ENCODE assay signal across 8 cellular contexts in genomic region chr14:65824285-65824977, GRCh38.
DNase-seq lines count a peak whose midpoint lies in the region; ATAC-seq and TF ChIP-seq lines count a peak whose summit lies in the region.

No MANE protein-coding gene starts in this region.

- DNase-seq in C1 segment of cervical spinal cord (lab: John Stamatoyannopoulos, UW): peak in 9 of 14 donors; percentile 0 to 42 (median 16)
- DNase-seq in GM19238 (ENCODE audit: insufficient read length, low spot score): peak; percentile 52
- DNase-seq in RWPE2 (ENCODE audit: low spot score): no peak
- peak; percentile 78 for DNase-seq in activated naive CD4-positive, alpha-beta T cell treated with anti-CD3 and anti-CD28 coated beads for 36 hours
- peak; percentile 42 for DNase-seq in glomerular endothelial cell (ENCODE audit: extremely low read depth, low read depth, low spot score)
- DNase-seq in putamen (ENCODE audit: low spot score): peak; percentile 65

- H3K27ac Mint-ChIP-seq in activated naive CD4-positive, alpha-beta T cell treated with anti-CD3 and anti-CD28 coated beads for 36 hours: no peak overlapping the region

- ATAC-seq in RWPE2 (ENCODE audit: low read depth) (peak; percentile 79), HG03571 (IDR thresholded peaks at IDR 0.05; ENCODE audit: unreplicated experiment) (no peak)

- intact Hi-C loops in activated naive CD4-positive, alpha-beta T cell treated with anti-CD3 and anti-CD28 coated beads for 36 hours (cut with micrococcal nuclease): loop anchor here (1.0 to 5.0 kb wide), 7 partner anchors 135 to 838 kb away; partner anchors contain the start of gene FNTB

- H3K4me1 ChIP-seq in RWPE2 (ENCODE audit: insufficient read depth, poor library complexity, severe bottlenecking): no peaks in the 10 kb centered on the region

- no peak overlapping the region for H3K4me3 ChIP-seq in RWPE2 (ENCODE audit: severe bottlenecking)

- CTCF ChIA-PET in activated naive CD4-positive, alpha-beta T cell treated with anti-CD3 and anti-CD28 coated beads for 36 hours (lab: Charles Lee): interaction anchor here (0.5 to 5.6 kb wide), 59 partner anchors 9 to 660 kb away, joined by 3 to 71 read pairs (median 4); partner anchors contain the start of gene FUT8

- TF ChIP-seq CTCF in LNCAP (IDR thresholded peaks at IDR 0.05) (peak; percentile 93), RWPE2 (IDR thresholded peaks at IDR 0.05; ENCODE audit: poor library complexity, severe bottlenecking) (peak; percentile 97)

- peaks cover 5% of the 10 kb centered on the region for H3K4me1 Mint-ChIP-seq in activated naive CD4-positive, alpha-beta T cell treated with anti-CD3 and anti-CD28 coated beads for 36 hours (ENCODE audit: low read depth)

- H3K9me3 ChIP-seq in RWPE2 (ENCODE audit: severe bottlenecking): no peaks in the 10 kb centered on the region

- no peaks in the 10 kb centered on the region for H3K27me3 Mint-ChIP-seq in activated naive CD4-positive, alpha-beta T cell treated with anti-CD3 and anti-CD28 coated beads for 36 hours (ENCODE audit: low read depth)

- H3K36me3 Mint-ChIP-seq in activated naive CD4-positive, alpha-beta T cell treated with anti-CD3 and anti-CD28 coated beads for 36 hours (ENCODE audit: low read depth): no peaks in the 10 kb centered on the region

- no peaks in the 10 kb centered on the region for H3K9me3 Mint-ChIP-seq in activated naive CD4-positive, alpha-beta T cell treated with anti-CD3 and anti-CD28 coated beads for 36 hours

- no peaks in the 10 kb centered on the region for H3K36me3 ChIP-seq in RWPE2 (ENCODE audit: low read depth)

- H3K27ac ChIP-seq in RWPE2 (ENCODE audit: poor library complexity, severe bottlenecking): no peak overlapping the region

- no peak overlapping the region for H3K4me3 Mint-ChIP-seq in activated naive CD4-positive, alpha-beta T cell treated with anti-CD3 and anti-CD28 coated beads for 36 hours

- H3K27me3 ChIP-seq in RWPE2 (ENCODE audit: insufficient read depth, poor library complexity, severe bottlenecking): peaks cover 36% of the 10 kb centered on the region
